8 cellular contexts compared by ENCODE assay signal in genomic region chr1:234997201-234998173, GRCh38.
DNase-seq lines count a peak whose midpoint lies in the region; TF ChIP-seq lines count a peak whose summit lies in the region.

No MANE protein-coding gene starts in this region.

- TF ChIP-seq CTCF in fibroblast of pulmonary artery (IDR thresholded peaks at IDR 0.05; ENCODE audit: low read length, missing control alignments) (no peak), GM10266 (IDR thresholded peaks at IDR 0.05; ENCODE audit: control insufficient read depth, insufficient read depth, low read depth, missing control alignments) (no peak)

- H3K4me3 ChIP-seq in fibroblast of pulmonary artery (replicated peaks; ENCODE audit: low read depth, low read length) = no peak overlapping the region

- DNase-seq in GOT3 (lab: John Stamatoyannopoulos, UW) = peak; percentile 99
- DNase-seq in SK-MEL-5 (ENCODE audit: low read depth, low spot score) = peak; percentile 94
- peak; percentile 100 for DNase-seq in fibroblast of pulmonary artery (ENCODE audit: low read depth)
- DNase-seq in nucleus accumbens (lab: John Stamatoyannopoulos, UW) = peak; percentile 38 to 98 (median 84)
- no peak for DNase-seq in GM10266 (ENCODE audit: extremely low spot score)
- no peak for DNase-seq in NCI-H526 (lab: John Stamatoyannopoulos, UW)
- DNase-seq in NCI-H187 (lab: John Stamatoyannopoulos, UW) = no peak
- no peak for DNase-seq in stimulated activated naive CD4-positive, alpha-beta T cell (lab: John Stamatoyannopoulos, UW)

- in situ Hi-C loops in SK-MEL-5 (cut with HindIII; ENCODE audit: low pct_unique_long_range_greater_than_20kb, low sequenced_read_pairs) = no loop called here

Comparison
In these comparisons a context has a peak if more than half of its experiments do, and no peak if none do; other contexts are left out.
1. DNase-seq: peak in GOT3 (single experiment), SK-MEL-5 (single experiment), fibroblast of pulmonary artery (single experiment) and nucleus accumbens (56 of 56); none in GM10266 (single experiment), NCI-H526 (0 of 2), NCI-H187 (0 of 2) and stimulated activated naive CD4-positive, alpha-beta T cell (0 of 6).